8 cellular contexts compared by ENCODE assay signal in genomic region chr15:65183847-65184159, GRCh38. TPM values are rescaled to one million over a fixed set of nuclear protein-coding genes. Genes with fewer than 3 reads are reported as not detected.
DNase-seq lines count a peak whose midpoint lies in the region; ATAC-seq and TF ChIP-seq lines count a peak whose summit lies in the region.

No MANE protein-coding gene starts in this region.

- H3K36me3 ChIP-seq in HCT116 (ENCODE audit: control insufficient read depth in 1 of 2, insufficient read depth in 2 of 2, low read length in 2 of 2) (peaks cover 10 to 13% of the 10 kb centered on the region in 2 experiments; a peak in 2 of 4 replicates), spleen (peaks cover 0 to 26% (median 11%) of the 10 kb centered on the region in 6 donors)

- H3K9me3 ChIP-seq in HCT116 (ENCODE audit: control insufficient read depth in 1 of 2, insufficient read depth in 1 of 2, low read depth in 1 of 2, low read length in 2 of 2): no peaks in the 10 kb centered on the region
- no peaks in the 10 kb centered on the region for H3K9me3 ChIP-seq in spleen

- no peaks in the 10 kb centered on the region for H3K27me3 ChIP-seq in HCT116 (ENCODE audit: insufficient read depth, low read length)
- H3K27me3 ChIP-seq in spleen (replicated peaks in 1 of 7): no peaks in the 10 kb centered on the region

- no peaks in the 10 kb centered on the region for H4K20me1 ChIP-seq in HCT116 (ENCODE audit: insufficient read depth)

- DNase-seq in HCT116 (ENCODE audit: low read depth, low spot score) (no peak), WTC11 (ENCODE audit: low spot score) (no peak), glutamatergic neuron (no peak), spleen (no peak), NCI-H187 (lab: John Stamatoyannopoulos, UW) (no peak), NCI-H1930 (lab: John Stamatoyannopoulos, UW) (no peak)

- H3K9me2 ChIP-seq in HCT116 (ENCODE audit: insufficient read depth): no peaks in the 10 kb centered on the region

- TF ChIP-seq POLR2A in HCT116 (IDR thresholded peaks at IDR 0.05; ENCODE audit: borderline replicate concordance, extremely low read depth, insufficient read depth, insufficient read length): no peak
- no peak for TF ChIP-seq POLR2A in spleen (IDR thresholded peaks at IDR 0.05)

- no peak for ATAC-seq in HCT116
- no peak for ATAC-seq in WTC11
- no peak for ATAC-seq in HG02588 (IDR thresholded peaks at IDR 0.05; ENCODE audit: unreplicated experiment)
- no peak for ATAC-seq in GM21381 (IDR thresholded peaks at IDR 0.05; ENCODE audit: unreplicated experiment)

- H3K9me3 Mint-ChIP-seq in WTC11 (no peaks in the 10 kb centered on the region), glutamatergic neuron (ENCODE audit: unreplicated experiment) (peaks cover 3% of the 10 kb centered on the region)

- H3K9ac ChIP-seq in HCT116 (ENCODE audit: low read length): peak overlapping the region; percentile 89

- TF ChIP-seq CTCF in HCT116 (IDR thresholded peaks at IDR 0.05 in 2 of 3, conservative IDR thresholded peaks at IDR 0.05 in 1 of 3; ENCODE audit: borderline replicate concordance in 1 of 3, insufficient read depth in 1 of 3, low read depth in 2 of 3, low read length in 2 of 3) (no peak), WTC11 (IDR thresholded peaks at IDR 0.05) (no peak), glutamatergic neuron (IDR thresholded peaks at IDR 0.05; ENCODE audit: partially characterized antibody, unreplicated experiment) (no peak), spleen (IDR thresholded peaks at IDR 0.05 in 8 of 11, conservative IDR thresholded peaks at IDR 0.05 in 3 of 11) (no peak)

- RAD21 ChIA-PET in HCT116 (lab: Charles Lee; ENCODE audit: low non-redundant PET in 1 of 2, low total read pairs in 2 of 2, uncharacterized antibody in 2 of 2, unreplicated experiment in 2 of 2): no interaction called here

- H3K79me2 ChIP-seq in HCT116 (ENCODE audit: insufficient read depth, low read length): peaks cover 58% of the 10 kb centered on the region

- H3K4me1 Mint-ChIP-seq in WTC11: peaks cover 15% of the 10 kb centered on the region
- peaks cover 3% of the 10 kb centered on the region for H3K4me1 Mint-ChIP-seq in glutamatergic neuron (ENCODE audit: low read depth, unreplicated experiment)

- H3K27ac ChIP-seq in HCT116 (ENCODE audit: low read depth, low read length): peak overlapping the region; percentile 84; the same call in 1 of the 2 replicates
- peak overlapping the region in 7 of 8 donors; percentile 92 to 97 (median 95) for H3K27ac ChIP-seq in spleen

- H3K27ac Mint-ChIP-seq in WTC11 (peak overlapping the region; percentile 95), glutamatergic neuron (ENCODE audit: unreplicated experiment) (peak overlapping the region; percentile 79)

- TSS peak; percentile 41 for BruUV-seq in HCT116 (replicated peaks; lab: Mats Ljungman, UMichigan)

- POLR2A ChIA-PET in HCT116 (lab: Charles Lee) (interaction anchor here (5.2 kb wide), 1 partner anchor 121 kb away, joined by 72 read pairs; the partner anchor contains the start of gene RNU5B-1), WTC11 (lab: Charles Lee) (interaction anchor here (0.6 to 0.7 kb wide), 3 partner anchors 101 to 187 kb away, joined by 3 to 4 read pairs (median 3); no protein-coding TSS in a partner anchor)

- no peak overlapping the region for H2AFZ ChIP-seq in HCT116 (ENCODE audit: low read depth, low read length, poor library complexity, severe bottlenecking)

- H3K27me3 Mint-ChIP-seq in WTC11 (ENCODE audit: low read depth) (no peaks in the 10 kb centered on the region), glutamatergic neuron (ENCODE audit: unreplicated experiment) (peaks cover 2% of the 10 kb centered on the region)

- H3K4me3 ChIP-seq in HCT116 (replicated peaks in 1 of 2; ENCODE audit: low read depth in 1 of 2, low read length in 2 of 2) (peak overlapping the region; percentile 88 to 94), spleen (peak overlapping the region; percentile 74 to 97 (median 94))

- peaks cover 8 to 14% of the 10 kb centered on the region in 2 experiments for H3K4me1 ChIP-seq in HCT116 (ENCODE audit: control insufficient read depth in 1 of 2, insufficient read depth in 2 of 2, low read length in 2 of 2)
- peaks cover 17 to 62% (median 41%) of the 10 kb centered on the region in 6 donors for H3K4me1 ChIP-seq in spleen

- TF ChIP-seq RAD21 in HCT116 (IDR thresholded peaks at IDR 0.05; ENCODE audit: low read depth): no peak

- intact Hi-C loops in HCT116 (cut with micrococcal nuclease) (no loop called here), spleen (cut with DNase I; ENCODE audit: low total_unique reads) (no loop called here)

- peak overlapping the region; percentile 96 for H3K4me3 Mint-ChIP-seq in WTC11
- peak overlapping the region; percentile 97 for H3K4me3 Mint-ChIP-seq in glutamatergic neuron (ENCODE audit: unreplicated experiment)

- H3K4me2 ChIP-seq in HCT116 (ENCODE audit: low read length): peak overlapping the region; percentile 72

- H3K36me3 Mint-ChIP-seq in WTC11: peaks cover 14% of the 10 kb centered on the region
- no peaks in the 10 kb centered on the region for H3K36me3 Mint-ChIP-seq in glutamatergic neuron (ENCODE audit: unreplicated experiment)

- CTCF ChIA-PET in HCT116 (lab: Charles Lee) (no interaction called here), WTC11 (lab: Charles Lee) (interaction anchor here (0.6 to 2.4 kb wide), 3 partner anchors 97 to 103 kb away, joined by 3 to 11 read pairs (median 3); no protein-coding TSS in a partner anchor)

- WGBS in spleen, 5 donors: 4 to 9% (median 7%) methylated on average over 4 of the region's 4 CpGs

TF ChIP-seq in HCT116, 20 proteins besides CTCF, POLR2A, EP300 and RAD21 (continues in another document):
- TF ChIP-seq, protein P1, sequence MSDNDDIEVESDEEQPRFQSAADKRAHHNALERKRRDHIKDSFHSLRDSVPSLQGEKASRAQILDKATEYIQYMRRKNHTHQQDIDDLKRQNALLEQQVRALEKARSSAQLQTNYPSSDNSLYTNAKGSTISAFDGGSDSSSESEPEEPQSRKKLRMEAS (IDR thresholded peaks at IDR 0.05): no peak
- TF ChIP-seq POLR2AphosphoS5 (IDR thresholded peaks at IDR 0.05; ENCODE audit: low read depth, low read length): no peak
- no peak for TF ChIP-seq EZH2 (IDR thresholded peaks at IDR 0.05)
- no peak for TF ChIP-seq ELF1 (IDR thresholded peaks at IDR 0.05; ENCODE audit: borderline replicate concordance, low read depth)
- TF ChIP-seq ZFX (IDR thresholded peaks at IDR 0.05): no peak
- TF ChIP-seq TCF7L2 (IDR thresholded peaks at IDR 0.05; ENCODE audit: borderline replicate concordance, extremely low read depth, insufficient read depth, insufficient read length): no peak

TF ChIP-seq in WTC11, 78 proteins besides CTCF, POLR2A, EP300 and RAD21 (continues in another document):
- TF ChIP-seq, protein P2, sequence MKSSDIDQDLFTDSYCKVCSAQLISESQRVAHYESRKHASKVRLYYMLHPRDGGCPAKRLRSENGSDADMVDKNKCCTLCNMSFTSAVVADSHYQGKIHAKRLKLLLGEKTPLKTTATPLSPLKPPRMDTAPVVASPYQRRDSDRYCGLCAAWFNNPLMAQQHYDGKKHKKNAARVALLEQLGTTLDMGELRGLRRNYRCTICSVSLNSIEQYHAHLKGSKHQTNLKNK (CRISPR knock-in tag; IDR thresholded peaks at IDR 0.05): no peak
- TF ChIP-seq ZNF423 (CRISPR knock-in tag; IDR thresholded peaks at IDR 0.05) (no peak), ZNF317 (CRISPR knock-in tag; IDR thresholded peaks at IDR 0.05; ENCODE audit: borderline replicate concordance, low read depth) (no peak), PREB (CRISPR knock-in tag; IDR thresholded peaks at IDR 0.05; ENCODE audit: borderline replicate concordance) (no peak), HMGA2 (CRISPR knock-in tag; IDR thresholded peaks at IDR 0.05) (no peak)
- TF ChIP-seq, protein P3, sequence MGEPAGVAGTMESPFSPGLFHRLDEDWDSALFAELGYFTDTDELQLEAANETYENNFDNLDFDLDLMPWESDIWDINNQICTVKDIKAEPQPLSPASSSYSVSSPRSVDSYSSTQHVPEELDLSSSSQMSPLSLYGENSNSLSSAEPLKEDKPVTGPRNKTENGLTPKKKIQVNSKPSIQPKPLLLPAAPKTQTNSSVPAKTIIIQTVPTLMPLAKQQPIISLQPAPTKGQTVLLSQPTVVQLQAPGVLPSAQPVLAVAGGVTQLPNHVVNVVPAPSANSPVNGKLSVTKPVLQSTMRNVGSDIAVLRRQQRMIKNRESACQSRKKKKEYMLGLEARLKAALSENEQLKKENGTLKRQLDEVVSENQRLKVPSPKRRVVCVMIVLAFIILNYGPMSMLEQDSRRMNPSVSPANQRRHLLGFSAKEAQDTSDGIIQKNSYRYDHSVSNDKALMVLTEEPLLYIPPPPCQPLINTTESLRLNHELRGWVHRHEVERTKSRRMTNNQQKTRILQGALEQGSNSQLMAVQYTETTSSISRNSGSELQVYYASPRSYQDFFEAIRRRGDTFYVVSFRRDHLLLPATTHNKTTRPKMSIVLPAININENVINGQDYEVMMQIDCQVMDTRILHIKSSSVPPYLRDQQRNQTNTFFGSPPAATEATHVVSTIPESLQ (CRISPR knock-in tag; IDR thresholded peaks at IDR 0.05): no peak

RNA-seq across cellular contexts. Expression of gene CLPX, which starts 1.3 kb away (rescaled TPM):
- total RNA-seq in HCT116 (2021; ENCODE audit: unreplicated experiment): 64.1 TPM
- polyA plus RNA-seq in HCT116 (2012): 35.8 and 42.8 TPM in 2 replicates
- total RNA-seq in WTC11 (2021): 57.9 to 68.7 TPM (median 61.5 TPM) in 3 replicates
- 28.6 TPM for total RNA-seq in glutamatergic neuron (ENCODE audit: unreplicated experiment)
- total RNA-seq in spleen: 10 to 100 TPM; 42.2 to 58.3 (median 52.5) TPM
- 10 to 100 TPM in 2 of 3 donors, 1 to 10 TPM in 1; 9.5 to 13.8 (median 11.5) TPM for polyA plus RNA-seq in spleen

RNA-seq across cellular contexts. Expression of gene CILP, which starts 27.5 kb away (rescaled TPM):
- total RNA-seq in HCT116 (2021; ENCODE audit: unreplicated experiment) (not detected), WTC11 (2021) (not detected in 3 replicates), glutamatergic neuron (ENCODE audit: unreplicated experiment) (0.12 TPM), spleen (under 1 TPM; 0.19 to 0.85 (median 0.34) TPM)
- 0.01 and 0.04 TPM in 2 replicates for polyA plus RNA-seq in HCT116 (2012)
- 1 to 10 TPM in 1 of 3 donors, under 1 TPM in 2; 0.41 to 3.1 (median 0.45) TPM for polyA plus RNA-seq in spleen

RNA-seq across cellular contexts. Expression of gene PDCD7, which starts 50.2 kb away (rescaled TPM):
- total RNA-seq in HCT116 (2021; ENCODE audit: unreplicated experiment) (31.6 TPM), WTC11 (2021) (23.5 to 25.4 TPM (median 25.4 TPM) in 3 replicates), glutamatergic neuron (ENCODE audit: unreplicated experiment) (13.6 TPM), spleen (10 to 100 TPM; 21.3 to 27.3 (median 25.1) TPM)
- polyA plus RNA-seq in HCT116 (2012): 12.1 and 15.5 TPM in 2 replicates
- polyA plus RNA-seq in spleen: 10 to 100 TPM in 2 of 3 donors, 1 to 10 TPM in 1; 9.8 to 16.1 (median 13.0) TPM
